Comparison of ENCODE assay signal across 1 cellular context in genomic region chr22:25174156-25174887, GRCh38.
TF ChIP-seq lines count a peak whose summit lies in the region.

No MANE protein-coding gene starts in this region.

TF ChIP-seq in A549, 52 proteins besides CTCF, POLR2A, EP300 and RAD21:
- TF ChIP-seq, protein P1, sequence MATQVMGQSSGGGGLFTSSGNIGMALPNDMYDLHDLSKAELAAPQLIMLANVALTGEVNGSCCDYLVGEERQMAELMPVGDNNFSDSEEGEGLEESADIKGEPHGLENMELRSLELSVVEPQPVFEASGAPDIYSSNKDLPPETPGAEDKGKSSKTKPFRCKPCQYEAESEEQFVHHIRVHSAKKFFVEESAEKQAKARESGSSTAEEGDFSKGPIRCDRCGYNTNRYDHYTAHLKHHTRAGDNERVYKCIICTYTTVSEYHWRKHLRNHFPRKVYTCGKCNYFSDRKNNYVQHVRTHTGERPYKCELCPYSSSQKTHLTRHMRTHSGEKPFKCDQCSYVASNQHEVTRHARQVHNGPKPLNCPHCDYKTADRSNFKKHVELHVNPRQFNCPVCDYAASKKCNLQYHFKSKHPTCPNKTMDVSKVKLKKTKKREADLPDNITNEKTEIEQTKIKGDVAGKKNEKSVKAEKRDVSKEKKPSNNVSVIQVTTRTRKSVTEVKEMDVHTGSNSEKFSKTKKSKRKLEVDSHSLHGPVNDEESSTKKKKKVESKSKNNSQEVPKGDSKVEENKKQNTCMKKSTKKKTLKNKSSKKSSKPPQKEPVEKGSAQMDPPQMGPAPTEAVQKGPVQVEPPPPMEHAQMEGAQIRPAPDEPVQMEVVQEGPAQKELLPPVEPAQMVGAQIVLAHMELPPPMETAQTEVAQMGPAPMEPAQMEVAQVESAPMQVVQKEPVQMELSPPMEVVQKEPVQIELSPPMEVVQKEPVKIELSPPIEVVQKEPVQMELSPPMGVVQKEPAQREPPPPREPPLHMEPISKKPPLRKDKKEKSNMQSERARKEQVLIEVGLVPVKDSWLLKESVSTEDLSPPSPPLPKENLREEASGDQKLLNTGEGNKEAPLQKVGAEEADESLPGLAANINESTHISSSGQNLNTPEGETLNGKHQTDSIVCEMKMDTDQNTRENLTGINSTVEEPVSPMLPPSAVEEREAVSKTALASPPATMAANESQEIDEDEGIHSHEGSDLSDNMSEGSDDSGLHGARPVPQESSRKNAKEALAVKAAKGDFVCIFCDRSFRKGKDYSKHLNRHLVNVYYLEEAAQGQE (IDR thresholded peaks at IDR 0.05): no peak
- peak; percentile 22 for TF ChIP-seq ZFP36 (IDR thresholded peaks at IDR 0.05; ENCODE audit: borderline replicate concordance, partially characterized antibody)
